ENCODE assay signal across 26 cellular contexts in genomic region chr2:225556461-225556860, GRCh38.
A peak's percentile ranks its signal among the peaks of the same experiment; 100 is the strongest.
DNase-seq lines count a peak whose midpoint lies in the region; ATAC-seq and TF ChIP-seq lines count a peak whose summit lies in the region.
"Had no signal": no experiment of that assay in that cellular context is flagged by ENCODE, and none has a peak within 500 bp of the region (broad histone marks: within the 10 kb centered on the region; RNA-seq: fewer than 3 reads in every experiment).

No MANE protein-coding gene starts in this region.

- no peak overlapping the region for H2BK15ac ChIP-seq in H9 (ENCODE audit: low read depth, low read length)

- no peaks in the 10 kb centered on the region for H4K20me1 ChIP-seq in H9 (ENCODE audit: control insufficient read depth, insufficient read depth, insufficient read length)

- H3K18ac ChIP-seq in H9 (ENCODE audit: insufficient read length, low read depth, low read length), result no peak overlapping the region

- no peak overlapping the region for H2BK12ac ChIP-seq in H9 (ENCODE audit: insufficient read length, low read depth, low read length)

- no peak overlapping the region for H4K91ac ChIP-seq in H9 (ENCODE audit: insufficient read length, low read depth, low read length)

- H3K79me1 ChIP-seq in H9 (ENCODE audit: insufficient read depth, low read depth, low read length, poor library complexity, severe bottlenecking), result no peaks in the 10 kb centered on the region

- no peaks in the 10 kb centered on the region for H3K4me1 ChIP-seq in H9 (ENCODE audit: insufficient read depth, low read length)
- H3K4me1 ChIP-seq: esophagus squamous epithelium, gastroesophageal sphincter, stomach, tibial nerve had no signal

- H3K36me3 Mint-ChIP-seq in H9 (ENCODE audit: insufficient read depth in 1 of 3, low read depth in 3 of 3) (no peaks in the 10 kb centered on the region), WTC11 (no peaks in the 10 kb centered on the region), glutamatergic neuron (ENCODE audit: unreplicated experiment) (no peaks in the 10 kb centered on the region)
- H3K36me3 Mint-ChIP-seq: activated naive CD8-positive, alpha-beta T cell; immature natural killer cell; memory B cell had no signal

- H3K27ac Mint-ChIP-seq in H9, result no peak overlapping the region
- no peak overlapping the region for H3K27ac Mint-ChIP-seq in WTC11
- H3K27ac Mint-ChIP-seq in glutamatergic neuron (ENCODE audit: unreplicated experiment), result no peak overlapping the region
- H3K27ac Mint-ChIP-seq: activated naive CD8-positive, alpha-beta T cell; immature natural killer cell; memory B cell had no signal

- H3T11ph ChIP-seq in H9 (ENCODE audit: low read length), result no peak overlapping the region

- H4K5ac ChIP-seq in H9 (ENCODE audit: insufficient read length, low read depth, low read length), result no peak overlapping the region

- no peak overlapping the region for H3K14ac ChIP-seq in H9 (ENCODE audit: insufficient read depth, low read length)

- H3K56ac ChIP-seq in H9 (ENCODE audit: insufficient read length, low read depth, low read length), result no peak overlapping the region

- no peaks in the 10 kb centered on the region for H3K79me2 ChIP-seq in H9 (ENCODE audit: insufficient read depth, low read length)

- H2AK5ac ChIP-seq in H9 (ENCODE audit: insufficient read length, low read length), result no peak overlapping the region

- no peak overlapping the region for H3K9ac ChIP-seq in H9 (ENCODE audit: extremely low read depth, insufficient read length, low read length)

- no peaks in the 10 kb centered on the region for H3K23me2 ChIP-seq in H9 (ENCODE audit: insufficient read length, low read depth, low read length, poor library complexity, severe bottlenecking)

- TF ChIP-seq CTCF in C4-2B (conservative IDR thresholded peaks at IDR 0.05) (peak; percentile 25), H9 (conservative IDR thresholded peaks at IDR 0.05) (peak; percentile 48), WTC11 (IDR thresholded peaks at IDR 0.05) (no peak), glutamatergic neuron (IDR thresholded peaks at IDR 0.05; ENCODE audit: partially characterized antibody, unreplicated experiment) (peak; percentile 35)

- no peak overlapping the region for H3K4ac ChIP-seq in H9 (ENCODE audit: low read depth, low read length)

- H3K4me1 Mint-ChIP-seq in H9 (no peaks in the 10 kb centered on the region), WTC11 (no peaks in the 10 kb centered on the region), glutamatergic neuron (ENCODE audit: low read depth, unreplicated experiment) (no peaks in the 10 kb centered on the region)
- H3K4me1 Mint-ChIP-seq: immature natural killer cell, memory B cell had no signal

- H3K27ac ChIP-seq in C4-2B (no peak overlapping the region), H9 (ENCODE audit: insufficient read length, low read depth, low read length) (no peak overlapping the region), substantia nigra (ENCODE audit: low read depth, low read length, poor library complexity, severe bottlenecking) (no peak overlapping the region)
- H3K27ac ChIP-seq: cardiac muscle cell, esophagus squamous epithelium, gastroesophageal sphincter, RWPE1, stomach, tibial nerve had no signal

- H3K9me3 ChIP-seq in H9 (ENCODE audit: control insufficient read depth, low read depth, low read length), result no peaks in the 10 kb centered on the region
- H3K9me3 ChIP-seq: esophagus squamous epithelium, gastroesophageal sphincter, stomach, tibial nerve had no signal

- no peaks in the 10 kb centered on the region; a peak in 1 of 5 replicates for H3K9me3 Mint-ChIP-seq in H9
- H3K9me3 Mint-ChIP-seq in WTC11, result no peaks in the 10 kb centered on the region
- H3K9me3 Mint-ChIP-seq in glutamatergic neuron (ENCODE audit: unreplicated experiment), result no peaks in the 10 kb centered on the region
- H3K9me3 Mint-ChIP-seq: memory B cell had no signal

- no peak overlapping the region for H2BK5ac ChIP-seq in H9 (ENCODE audit: insufficient read length, low read length)

- no peaks in the 10 kb centered on the region for H3K27me3 ChIP-seq in H9 (ENCODE audit: insufficient read depth, low read length)
- H3K27me3 ChIP-seq in H7 (ENCODE audit: control insufficient read depth, insufficient read depth, low read length), result no peaks in the 10 kb centered on the region
- H3K27me3 ChIP-seq: cardiac muscle cell, esophagus squamous epithelium, gastroesophageal sphincter, stomach, tibial nerve had no signal

- H3K4me3 Mint-ChIP-seq in H9 (no peak overlapping the region), WTC11 (no peak overlapping the region), glutamatergic neuron (ENCODE audit: unreplicated experiment) (no peak overlapping the region)
- H3K4me3 Mint-ChIP-seq: activated naive CD8-positive, alpha-beta T cell; immature natural killer cell; memory B cell had no signal

- no peak overlapping the region for H3K4me2 ChIP-seq in H9 (ENCODE audit: insufficient read depth, insufficient read length, low read length)

- POLR2A ChIA-PET in WTC11 (lab: Charles Lee), result no interaction called here

- no peak overlapping the region for H2BK20ac ChIP-seq in H9 (ENCODE audit: low read depth, low read length, poor library complexity, severe bottlenecking)

- H2AFZ ChIP-seq in H9 (ENCODE audit: low read length), result no peak overlapping the region

- DNase-seq in H9, result no peak
- peak; percentile 10 for DNase-seq in WTC11 (ENCODE audit: low spot score)
- no peak for DNase-seq in glutamatergic neuron
- DNase-seq in HuH-7.5 (ENCODE audit: low spot score), result no peak
- no peak for DNase-seq in substantia nigra (lab: John Stamatoyannopoulos, UW)
- DNase-seq in H7, result no peak
- DNase-seq in DMS79 treated with DMSO at 0.1 percent for 48 hours (lab: John Stamatoyannopoulos, UW), result no peak
- DNase-seq: activated CD4-positive, CD25-positive, alpha-beta regulatory T cell treated with anti-CD3 and anti-CD28 coated beads, Interleukin-2, amount 50 U/mL, for 72 hours; activated T-cell treated with anti-CD3 and anti-CD28 coated beads for 4 hours; anterior cingulate cortex; cortex of kidney; esophagus squamous epithelium; hypothalamus; immature natural killer cell; NCI-H510A; nucleus accumbens; stomach had no signal

- CTCF ChIA-PET in WTC11 (lab: Charles Lee), result interaction anchor here (1.6 kb wide), 1 partner anchor 274 kb away, joined by 7 read pairs; no protein-coding TSS in a partner anchor

- H3K27me3 Mint-ChIP-seq in H9 (ENCODE audit: low read depth), result no peaks in the 10 kb centered on the region
- H3K27me3 Mint-ChIP-seq in WTC11 (ENCODE audit: low read depth), result no peaks in the 10 kb centered on the region
- H3K27me3 Mint-ChIP-seq in glutamatergic neuron (ENCODE audit: unreplicated experiment), result peaks cover 2% of the 10 kb centered on the region

- no peak overlapping the region for H4K8ac ChIP-seq in H9 (replicated peaks; ENCODE audit: insufficient read length, low read depth, low read length)

- H3K4me3 ChIP-seq in H7 (ENCODE audit: insufficient read depth, low read depth, low read length), result no peak overlapping the region
- H3K4me3 ChIP-seq: cardiac muscle cell, esophagus squamous epithelium, gastroesophageal sphincter, stomach, tibial nerve had no signal

- no peak overlapping the region for H3K23ac ChIP-seq in H9 (ENCODE audit: insufficient read length, low read depth, low read length)

- ATAC-seq in WTC11, result peak; percentile 52; the same call in 1 of the 2 replicates
- ATAC-seq: gastroesophageal sphincter, HepG2, left lobe of liver had no signal

- no peak overlapping the region for H2BK120ac ChIP-seq in H9 (ENCODE audit: low read depth, low read length, poor library complexity, severe bottlenecking)

- no peaks in the 10 kb centered on the region for H3K36me3 ChIP-seq in H7 (replicated peaks; ENCODE audit: control insufficient read depth, insufficient read depth, low read length)
- H3K36me3 ChIP-seq: cardiac muscle cell, esophagus squamous epithelium, gastroesophageal sphincter, stomach, tibial nerve had no signal

TF ChIP-seq in WTC11, 78 proteins besides CTCF, POLR2A, EP300 and RAD21 (continues in another document):
- no peak for TF ChIP-seq JUN (CRISPR knock-in tag; IDR thresholded peaks at IDR 0.05)
- no peak for TF ChIP-seq NFYB (CRISPR knock-in tag; conservative IDR thresholded peaks at IDR 0.05; ENCODE audit: low read depth)
- TF ChIP-seq PRRX2 (CRISPR knock-in tag; IDR thresholded peaks at IDR 0.05), result no peak
- no peak for TF ChIP-seq NFATC4 (CRISPR knock-in tag; IDR thresholded peaks at IDR 0.05)
- TF ChIP-seq ZNF512 (CRISPR knock-in tag; IDR thresholded peaks at IDR 0.05; ENCODE audit: borderline replicate concordance), result no peak
- no peak for TF ChIP-seq RORB (CRISPR knock-in tag; IDR thresholded peaks at IDR 0.05)
- no peak for TF ChIP-seq STAT6 (CRISPR knock-in tag; conservative IDR thresholded peaks at IDR 0.05; ENCODE audit: low read depth)
